ENCODE assay signal across 15 cellular contexts in genomic region chr7:16083931-16084330, GRCh38.
DNase-seq lines count a peak whose midpoint lies in the region; ATAC-seq and TF ChIP-seq lines count a peak whose summit lies in the region.
"Had no signal": no experiment of that assay in that cellular context is flagged by ENCODE, and none has a peak within 500 bp of the region (broad histone marks: within the 10 kb centered on the region; RNA-seq: fewer than 3 reads in every experiment).

No MANE protein-coding gene starts in this region.

- H3K27ac Mint-ChIP-seq in CD8-positive, alpha-beta T cell = no peak overlapping the region

- no peaks in the 10 kb centered on the region for H3K27me3 Mint-ChIP-seq in CD8-positive, alpha-beta T cell (ENCODE audit: low read depth)

- H3K4me3 Mint-ChIP-seq in CD8-positive, alpha-beta T cell = no peak overlapping the region
- H3K4me3 Mint-ChIP-seq: activated T-cell treated with anti-CD3 and anti-CD28 coated beads, Interleukin-2, amount 50 U/mL, for 4 hours had no signal

- H3K9me3 Mint-ChIP-seq in CD8-positive, alpha-beta T cell = no peaks in the 10 kb centered on the region
- H3K9me3 Mint-ChIP-seq: activated T-cell treated with anti-CD3 and anti-CD28 coated beads, Interleukin-2, amount 50 U/mL, for 4 hours had no signal

- H3K4me1 Mint-ChIP-seq in CD8-positive, alpha-beta T cell (ENCODE audit: low read depth) = peaks cover 3% of the 10 kb centered on the region

- no peak for TF ChIP-seq CTCF in left ventricle myocardium inferior (IDR thresholded peaks at IDR 0.05; ENCODE audit: borderline replicate concordance)
- TF ChIP-seq CTCF in CD8-positive, alpha-beta T cell (IDR thresholded peaks at IDR 0.05) = no peak

- H3K27ac ChIP-seq in left ventricle myocardium inferior (replicated peaks) = peak overlapping the region; percentile 59
- H3K27ac ChIP-seq in CD8-positive, alpha-beta T cell (ENCODE audit: low read depth, low read length) = no peak overlapping the region
- H3K27ac ChIP-seq: adrenal gland had no signal

- ATAC-seq in left cardiac atrium = no peak
- ATAC-seq in CD8-positive, alpha-beta T cell = no peak
- ATAC-seq: activated T-cell treated with anti-CD3 and anti-CD28 coated beads, Interleukin-2, amount 50 U/mL, for 4 hours; Panc1; stimulated activated naive CD8-positive, alpha-beta T cell treated with anti-CD3 and anti-CD28 coated beads, Interleukin-15, Interleukin-2, amounts not matched to agents 100 U/mL and 50 U/mL, for 24 hours had no signal

- H3K4me3 ChIP-seq in left ventricle myocardium inferior = no peak overlapping the region
- H3K4me3 ChIP-seq in adipocyte (ENCODE audit: low read length) = no peak overlapping the region
- H3K4me3 ChIP-seq in CD8-positive, alpha-beta T cell (ENCODE audit: low read depth, low read length) = no peak overlapping the region
- H3K4me3 ChIP-seq: adrenal gland had no signal

- H3K4me1 ChIP-seq in left ventricle myocardium inferior (no peaks in the 10 kb centered on the region), adipocyte (ENCODE audit: control insufficient read depth, insufficient read depth, low read length) (no peaks in the 10 kb centered on the region)
- H3K4me1 ChIP-seq in CD8-positive, alpha-beta T cell (ENCODE audit: insufficient read depth, low read length) = no peaks in the 10 kb centered on the region
- H3K4me1 ChIP-seq: adrenal gland had no signal

- intact Hi-C loops in left ventricle myocardium inferior (cut with micrococcal nuclease) (loop anchor here (5.0 kb wide), 1 partner anchor 478 kb away; no protein-coding TSS in a partner anchor), left cardiac atrium (cut with DNase I) (loop anchor here in 1 of 2 donors (10.0 kb wide), 1 partner anchor 481 kb away; no protein-coding TSS in a partner anchor)
- intact Hi-C loops in CD8-positive, alpha-beta T cell (cut with DNase I, micrococcal nuclease) = no loop called here

- H3K27me3 ChIP-seq in left ventricle myocardium inferior (ENCODE audit: low read depth) (no peaks in the 10 kb centered on the region), adipocyte (replicated peaks; ENCODE audit: control insufficient read depth, insufficient read depth, low read length) (no peaks in the 10 kb centered on the region)
- H3K27me3 ChIP-seq in CD8-positive, alpha-beta T cell (ENCODE audit: insufficient read depth, low read length) = no peaks in the 10 kb centered on the region
- H3K27me3 ChIP-seq: adrenal gland had no signal

- H3K9ac ChIP-seq in adipocyte (ENCODE audit: low read length) = no peak overlapping the region

- POLR2A ChIA-PET in CD8-positive, alpha-beta T cell (lab: Charles Lee) = no interaction called here

- H3K36me3 ChIP-seq in left ventricle myocardium inferior (no peaks in the 10 kb centered on the region), adipocyte (ENCODE audit: control insufficient read depth, insufficient read depth, low read length, severe bottlenecking) (no peaks in the 10 kb centered on the region)
- H3K36me3 ChIP-seq in CD8-positive, alpha-beta T cell (ENCODE audit: insufficient read depth, low read length) = no peaks in the 10 kb centered on the region
- H3K36me3 ChIP-seq: adrenal gland had no signal

- H3K9me3 ChIP-seq in left ventricle myocardium inferior (replicated peaks) (no peaks in the 10 kb centered on the region), adipocyte (ENCODE audit: control insufficient read depth, low read length) (no peaks in the 10 kb centered on the region)
- H3K9me3 ChIP-seq in CD8-positive, alpha-beta T cell (ENCODE audit: low read length) = no peaks in the 10 kb centered on the region
- H3K9me3 ChIP-seq: adrenal gland had no signal

- no peak for DNase-seq in left ventricle myocardium inferior
- DNase-seq in left cardiac atrium = no peak
- DNase-seq in adipocyte (ENCODE audit: low read depth) = peak; percentile 34
- DNase-seq in iris pigment epithelial cell (ENCODE audit: low read depth) = peak; percentile 61
- DNase-seq in CD8-positive, alpha-beta T cell = no peak
- DNase-seq in KG1 (lab: John Stamatoyannopoulos, UW) = no peak
- DNase-seq in activated T-cell treated with anti-CD3 and anti-CD28 coated beads, Interleukin-2, amount 50 U/mL, for 1 hour = no peak
- DNase-seq in NCI-H524 treated with DMSO at 0.1 percent for 48 hours (lab: John Stamatoyannopoulos, UW) = no peak
- DNase-seq: activated T-cell treated with anti-CD3 and anti-CD28 coated beads, Interleukin-2, amount 50 U/mL, for 4 hours; adrenal gland; NCI-H1048; occipital lobe; stimulated activated naive CD8-positive, alpha-beta T cell treated with anti-CD3 and anti-CD28 coated beads, Interleukin-15, Interleukin-2, amounts not matched to agents 100 U/mL and 50 U/mL, for 24 hours; T-helper 2 cell had no signal

- H3K36me3 Mint-ChIP-seq in CD8-positive, alpha-beta T cell = no peaks in the 10 kb centered on the region

- CTCF ChIA-PET in CD8-positive, alpha-beta T cell (lab: Charles Lee) = no interaction called here

Comparison
In these comparisons a context has a peak if more than half of its experiments do, and no peak if none do; other contexts are left out.
1. DNase-seq: peak in adipocyte (single experiment) and iris pigment epithelial cell (single experiment); none in left ventricle myocardium inferior (single experiment), left cardiac atrium (single experiment), CD8-positive, alpha-beta T cell (0 of 7), KG1 (single experiment), activated T-cell treated with anti-CD3 and anti-CD28 coated beads, Interleukin-2, amount 50 U/mL, for 1 hour (single experiment) and NCI-H524 treated with DMSO at 0.1 percent for 48 hours (single experiment).